10 cellular contexts compared by ENCODE assay signal in genomic region chr15:89016549-89017041, GRCh38.
A peak's percentile ranks its signal among the peaks of the same experiment; 100 is the strongest.
DNase-seq lines count a peak whose midpoint lies in the region; ATAC-seq and TF ChIP-seq lines count a peak whose summit lies in the region.
"Had no signal": no experiment of that assay in that cellular context is flagged by ENCODE, and none has a peak within 500 bp of the region (broad histone marks: within the 10 kb centered on the region; RNA-seq: fewer than 3 reads in every experiment).

No MANE protein-coding gene starts in this region.

- H3K36me3 ChIP-seq in tibial artery = no peaks in the 10 kb centered on the region

- ATAC-seq in HG02571 (IDR thresholded peaks at IDR 0.05; ENCODE audit: unreplicated experiment) (no peak), GM21381 (IDR thresholded peaks at IDR 0.05; ENCODE audit: unreplicated experiment) (no peak)

- no peak for TF ChIP-seq CTCF in tibial artery (IDR thresholded peaks at IDR 0.05)

- no peaks in the 10 kb centered on the region for H3K27me3 ChIP-seq in tibial artery

- peak overlapping the region; percentile 71 for H3K27ac ChIP-seq in angular gyrus (ENCODE audit: low read depth, low read length)
- H3K27ac ChIP-seq in tibial artery = peak overlapping the region; percentile 88 to 89

- H3K9me3 ChIP-seq in tibial artery = no peaks in the 10 kb centered on the region

- H3K4me3 ChIP-seq in tibial artery = peak overlapping the region; percentile 39 to 42

- intact Hi-C loops in tibial artery (cut with DNase I; ENCODE audit: low total_unique reads) = no loop called here

- H3K4me1 ChIP-seq in tibial artery = peaks cover 0 to 57% (median 49%) of the 10 kb centered on the region in 4 donors

- peak; percentile 10 for DNase-seq in activated effector memory CD4-positive, alpha-beta T cell treated with anti-CD3 and anti-CD28 coated beads, Interleukin-2, amount 50 U/mL, for 16 hours
- no peak for DNase-seq in activated effector memory CD4-positive, alpha-beta T cell treated with Interleukin-2 at 50 U/mL for 16 hours
- DNase-seq in iris pigment epithelial cell (ENCODE audit: low read depth) = peak; percentile 17
- peak in 1 of 2 donors; percentile 78 for DNase-seq in tibial artery
- no peak for DNase-seq in activated gamma-delta T cell treated with Interleukin-2 at 50 U/mL for 16 hours
- DNase-seq: central memory CD4-positive, alpha-beta T cell; Karpas-422 had no signal

Comparison
In these comparisons a context has a peak if more than half of its experiments do, and no peak if none do; other contexts are left out.
1. DNase-seq: peak in activated effector memory CD4-positive, alpha-beta T cell treated with anti-CD3 and anti-CD28 coated beads, Interleukin-2, amount 50 U/mL, for 16 hours (single experiment) and iris pigment epithelial cell (single experiment); none in activated effector memory CD4-positive, alpha-beta T cell treated with Interleukin-2 at 50 U/mL for 16 hours (single experiment) and activated gamma-delta T cell treated with Interleukin-2 at 50 U/mL for 16 hours (single experiment).